Comparison of ENCODE assay signal across 8 cellular contexts in genomic region chr6:137013738-137014602, GRCh38. TPM values are rescaled to one million over a fixed set of nuclear protein-coding genes. Genes with fewer than 3 reads are reported as not detected.
A peak's percentile ranks its signal among the peaks of the same experiment; 100 is the strongest.
DNase-seq lines count a peak whose midpoint lies in the region; ATAC-seq and TF ChIP-seq lines count a peak whose summit lies in the region.

No MANE protein-coding gene starts in this region.

- H3K9me3 Mint-ChIP-seq in brain = no peaks in the 10 kb centered on the region

- H3K4me3 Mint-ChIP-seq in brain = no peak overlapping the region

- TF ChIP-seq CTCF in NB4 (IDR thresholded peaks at IDR 0.05; ENCODE audit: low read depth, low read length) (peak; percentile 40), brain (conservative IDR thresholded peaks at IDR 0.05) (peak; percentile 62 to 74)

- H3K27me3 Mint-ChIP-seq in brain = peaks cover 18% of the 10 kb centered on the region

- DNase-seq in EH (ENCODE audit: low read depth) = peak; percentile 47
- DNase-seq in NB4 (ENCODE audit: low read depth) = peak; percentile 37
- no peak for DNase-seq in left lobe of liver (ENCODE audit: low spot score)
- DNase-seq in effector CD4-positive, alpha-beta T cell = no peak
- no peak for DNase-seq in GOT3 (lab: John Stamatoyannopoulos, UW)

- H3K4me1 Mint-ChIP-seq in brain = no peaks in the 10 kb centered on the region

- TF ChIP-seq POLR2A in NB4 (IDR thresholded peaks at IDR 0.05; ENCODE audit: extremely low read depth, insufficient read length) (no peak), GM18505 (IDR thresholded peaks at IDR 0.05; ENCODE audit: borderline replicate concordance, extremely low read depth, insufficient read depth, insufficient read length) (no peak)

- no peak overlapping the region for H3K4me3 ChIP-seq in NB4 (ENCODE audit: low read depth, low read length)

- no peaks in the 10 kb centered on the region for H3K36me3 Mint-ChIP-seq in brain

- H3K27ac Mint-ChIP-seq in brain = no peak overlapping the region

- ATAC-seq in left lobe of liver = peak; percentile 66
- ATAC-seq in GM18505 (IDR thresholded peaks at IDR 0.05; ENCODE audit: unreplicated experiment) = no peak
- ATAC-seq in GM19397 (IDR thresholded peaks at IDR 0.05; ENCODE audit: unreplicated experiment) = no peak

RNA-seq across cellular contexts. Expression of gene IL20RA, which starts 30.8 kb away (rescaled TPM):
- polyA plus RNA-seq in brain (ENCODE audit: insufficient read depth, low read depth, low replicate concordance) = 2.1 TPM
- 0.60 TPM for total RNA-seq in left lobe of liver

Comparison
In these comparisons a context has a peak if more than half of its experiments do, and no peak if none do; other contexts are left out.
1. DNase-seq: peak in EH (single experiment) and NB4 (single experiment); none in left lobe of liver (single experiment), effector CD4-positive, alpha-beta T cell (single experiment) and GOT3 (single experiment).